In the genomic region with DNA sequence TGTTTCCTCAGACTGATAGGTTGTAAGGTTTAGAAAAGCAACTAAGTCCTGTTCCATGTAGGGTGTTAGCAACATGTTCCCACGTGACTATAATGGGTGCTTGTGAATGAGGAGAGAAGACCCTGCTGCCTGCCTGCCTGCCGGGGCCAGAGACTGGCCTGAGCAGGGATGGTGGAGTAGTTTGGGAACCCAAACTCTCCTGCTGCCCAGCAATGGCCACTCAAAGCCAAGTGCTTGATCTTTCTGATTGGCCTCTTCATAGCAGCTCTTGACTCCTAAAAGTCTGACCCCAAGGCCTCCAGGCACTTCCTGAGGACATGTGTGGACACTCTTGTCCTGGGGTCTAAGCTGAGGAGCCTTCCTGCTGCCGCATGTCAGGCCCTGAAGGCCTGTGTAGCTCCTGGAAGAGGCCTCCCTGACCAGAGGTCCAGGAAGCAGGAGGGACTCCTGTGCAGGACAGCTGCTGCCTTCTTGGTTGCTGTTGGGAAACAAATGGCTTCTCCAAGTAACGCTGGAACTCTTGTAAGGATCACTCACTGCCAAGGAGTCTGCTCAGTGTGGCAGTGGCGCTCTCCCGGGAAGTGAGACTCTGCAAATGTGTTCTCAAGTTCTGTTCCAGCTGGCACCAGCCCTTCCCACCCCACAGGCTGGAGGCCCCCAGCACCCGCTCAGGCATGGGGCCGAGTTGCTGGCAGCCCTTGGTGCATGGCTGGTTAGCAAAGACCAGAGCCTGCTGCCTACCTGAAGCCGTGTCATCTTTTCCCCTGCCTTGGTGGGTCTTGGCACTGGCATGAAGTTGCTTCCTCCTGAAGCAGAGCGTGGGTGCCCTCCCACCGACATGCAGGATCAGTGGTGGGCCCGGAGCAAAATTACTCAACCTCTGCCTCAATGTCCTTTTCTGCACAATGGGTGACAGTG, we compare ENCODE assay signal across 1 cellular context.
TF ChIP-seq lines count a peak whose summit lies in the region.

No MANE protein-coding gene starts in this region.

TF ChIP-seq in IMR-90, 13 proteins besides CTCF, POLR2A, EP300 and RAD21 (continued from another document):
- no peak for TF ChIP-seq MAZ (IDR thresholded peaks at IDR 0.05; ENCODE audit: borderline replicate concordance, low read depth, low read length)
- TF ChIP-seq, protein P1, sequence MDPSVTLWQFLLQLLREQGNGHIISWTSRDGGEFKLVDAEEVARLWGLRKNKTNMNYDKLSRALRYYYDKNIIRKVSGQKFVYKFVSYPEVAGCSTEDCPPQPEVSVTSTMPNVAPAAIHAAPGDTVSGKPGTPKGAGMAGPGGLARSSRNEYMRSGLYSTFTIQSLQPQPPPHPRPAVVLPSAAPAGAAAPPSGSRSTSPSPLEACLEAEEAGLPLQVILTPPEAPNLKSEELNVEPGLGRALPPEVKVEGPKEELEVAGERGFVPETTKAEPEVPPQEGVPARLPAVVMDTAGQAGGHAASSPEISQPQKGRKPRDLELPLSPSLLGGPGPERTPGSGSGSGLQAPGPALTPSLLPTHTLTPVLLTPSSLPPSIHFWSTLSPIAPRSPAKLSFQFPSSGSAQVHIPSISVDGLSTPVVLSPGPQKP (IDR thresholded peaks at IDR 0.05; ENCODE audit: borderline replicate concordance, low read depth, low read length): no peak
- no peak for TF ChIP-seq RCOR1 (IDR thresholded peaks at IDR 0.05; ENCODE audit: insufficient replicate concordance, low read length)
